1 cellular context compared by ENCODE assay signal in genomic region chr3:36269274-36269673, GRCh38.
TF ChIP-seq lines count a peak whose summit lies in the region.

No MANE protein-coding gene starts in this region.

TF ChIP-seq in GM23338, 12 proteins besides CTCF, POLR2A, EP300 and RAD21 (continued from another document):
- TF ChIP-seq ZNF462 (CRISPR knock-in tag; IDR thresholded peaks at IDR 0.05) (no peak), NANOG (IDR thresholded peaks at IDR 0.05; ENCODE audit: borderline replicate concordance) (no peak), EZH2phosphoT487 (IDR thresholded peaks at IDR 0.05; ENCODE audit: unreplicated experiment) (no peak), EZH2 (IDR thresholded peaks at IDR 0.05; ENCODE audit: low read depth, unreplicated experiment) (no peak), STAT1 (IDR thresholded peaks at IDR 0.05; ENCODE audit: unreplicated experiment) (no peak), ETS1 (IDR thresholded peaks at IDR 0.05) (no peak), JUNB (IDR thresholded peaks at IDR 0.05; ENCODE audit: unreplicated experiment) (no peak), POLR2AphosphoS5 (IDR thresholded peaks at IDR 0.05; ENCODE audit: low read depth) (no peak)
